Comparison of ENCODE assay signal across 8 cellular contexts in the genomic region with DNA sequence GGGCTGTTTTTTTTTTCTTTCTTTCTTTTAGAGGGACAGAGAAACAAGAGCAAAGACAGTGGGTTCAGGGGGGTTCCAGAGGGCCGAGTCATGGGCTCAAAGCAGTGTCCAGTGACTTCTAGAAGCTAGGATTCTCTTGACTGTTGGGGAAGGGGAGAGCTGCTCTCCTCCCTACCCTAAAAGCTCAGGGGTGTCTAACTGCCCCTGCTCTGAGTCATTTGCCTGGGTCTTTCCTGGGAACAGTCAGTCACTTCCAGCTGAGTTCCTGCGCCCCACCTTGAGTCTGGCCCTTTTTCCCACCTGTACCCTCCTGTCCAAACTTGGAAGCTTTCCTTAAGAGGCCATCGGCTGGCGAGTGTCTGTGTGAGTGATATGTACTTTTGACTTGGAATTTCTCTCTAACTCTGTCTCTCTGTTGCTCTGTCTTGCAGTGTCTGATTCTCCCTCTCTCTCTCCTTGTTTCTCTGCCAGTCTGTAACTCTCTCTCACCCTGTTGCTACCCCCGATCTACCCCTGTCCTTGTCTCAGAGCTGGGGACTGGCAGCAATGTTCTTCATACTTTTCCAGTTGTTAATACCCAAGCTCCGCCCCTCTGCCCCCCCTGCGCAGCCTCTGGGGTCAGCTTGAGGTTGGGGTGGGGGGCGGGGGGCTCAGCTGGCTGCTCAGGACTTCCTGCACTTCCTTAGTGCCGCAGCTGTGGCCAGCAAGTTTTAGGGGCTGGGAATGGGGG. TPM values are rescaled to one million over a fixed set of nuclear protein-coding genes. Genes with fewer than 3 reads are reported as not detected.
DNase-seq lines count a peak whose midpoint lies in the region; ATAC-seq, FAIRE-seq and TF ChIP-seq lines count a peak whose summit lies in the region.

No MANE protein-coding gene starts in this region.

- peaks cover 63% of the 10 kb centered on the region for H3K79me2 ChIP-seq in K562 (ENCODE audit: control insufficient read depth, insufficient read depth, low read length)

- H3K27ac ChIP-seq in K562 (ENCODE audit: extremely low read depth, low read depth, low read length) (peak overlapping the region; percentile 18; the same call in 1 of the 3 replicates), left lung (peak overlapping the region; percentile 72 to 94), suprapubic skin (peak overlapping the region; percentile 91)

- H3K4me1 ChIP-seq in K562 (replicated peaks in 1 of 2; ENCODE audit: control insufficient read depth in 2 of 2, insufficient read depth in 2 of 2, low read length in 2 of 2) (peaks cover 59 to 82% of the 10 kb centered on the region in 2 experiments), left lung (peaks cover 35 to 69% of the 10 kb centered on the region in 2 donors), suprapubic skin (peaks cover 87% of the 10 kb centered on the region)

- WGBS in K562 (ENCODE audit: insufficient coverage, low coverage, missing lambda C conversion rate): 13% methylated on average over 7 of the region's 9 CpGs
- 9% methylated on average over 9 of the region's 9 CpGs for WGBS in suprapubic skin

- ATAC-seq in K562 (no peak), left lung (no peak), GM18909 (IDR thresholded peaks at IDR 0.05; ENCODE audit: poor library complexity, unreplicated experiment) (no peak), GM21825 (IDR thresholded peaks at IDR 0.05; ENCODE audit: unreplicated experiment) (no peak), GM18517 (IDR thresholded peaks at IDR 0.05; ENCODE audit: unreplicated experiment) (no peak)

- H4K20me1 ChIP-seq in K562 (replicated peaks; ENCODE audit: control insufficient read depth, insufficient read depth, low read length): no peaks in the 10 kb centered on the region

- intact Hi-C loops in K562 (cut with micrococcal nuclease): loop anchor here (2.0 kb wide), 1 partner anchor 46 kb away; no protein-coding TSS in a partner anchor
- intact Hi-C loops in left lung (cut with DNase I): no loop called here

- TF ChIP-seq CTCF in K562 (IDR thresholded peaks at IDR 0.05 in 2 of 3, conservative IDR thresholded peaks at IDR 0.05 in 1 of 3; ENCODE audit: insufficient read depth in 2 of 3, low read depth in 1 of 3, low read length in 3 of 3) (no peak), left lung (IDR thresholded peaks at IDR 0.05) (no peak), suprapubic skin (IDR thresholded peaks at IDR 0.05) (no peak)

- H3K4me2 ChIP-seq in K562 (ENCODE audit: insufficient read depth, low read length): peak overlapping the region; percentile 91

- H3K4me3 ChIP-seq in K562: no peak overlapping the region; the same call in 1 of the 2 replicates
- H3K4me3 ChIP-seq in left lung: peak overlapping the region in 1 of 2 donors; percentile 91
- peak overlapping the region; percentile 74 for H3K4me3 ChIP-seq in suprapubic skin

- TF ChIP-seq POLR2A in K562 (conservative IDR thresholded peaks at IDR 0.05) (no peak), suprapubic skin (IDR thresholded peaks at IDR 0.05) (no peak)

- in situ Hi-C loops in K562 (cut with MboI): no loop called here

- H2AFZ ChIP-seq in K562 (ENCODE audit: low read depth, low read length): peak overlapping the region; percentile 36; the same call in 1 of the 2 replicates

- H3K9me1 ChIP-seq in K562 (ENCODE audit: control insufficient read depth, insufficient read depth, low read length): no peaks in the 10 kb centered on the region

- DNase-seq in NCI-H82 (lab: John Stamatoyannopoulos, UW) (peak; percentile 48), NCI-H82 treated with DMSO at 0.1 percent for 48 hours (lab: John Stamatoyannopoulos, UW; ENCODE audit: unreplicated experiment) (no peak), K562 (ENCODE audit: extremely low read depth in 1 of 4, low spot score in 3 of 4) (no peak), left lung (no peak), suprapubic skin (ENCODE audit: low spot score in 2 of 2) (no peak)

- TF ChIP-seq RAD21 in K562 (CRISPR knock-in tag; conservative IDR thresholded peaks at IDR 0.05 in 1 of 2, IDR thresholded peaks at IDR 0.05 in 1 of 2): no peak

- H3K36me3 ChIP-seq in K562 (ENCODE audit: control insufficient read depth, insufficient read depth, low read length) (no peaks in the 10 kb centered on the region; the same call in 2 of the 3 replicates), left lung (no peaks in the 10 kb centered on the region), suprapubic skin (no peaks in the 10 kb centered on the region)

- H3K9me3 ChIP-seq in K562 (replicated peaks; ENCODE audit: control insufficient read depth, insufficient read depth, low read depth, low read length): no peaks in the 10 kb centered on the region
- no peaks in the 10 kb centered on the region for H3K9me3 ChIP-seq in left lung
- H3K9me3 ChIP-seq in suprapubic skin: no peaks in the 10 kb centered on the region

- H3K27me3 ChIP-seq in K562 (ENCODE audit: control insufficient read depth in 2 of 2, insufficient read depth in 2 of 2, low read length in 2 of 2) (no peaks in the 10 kb centered on the region), left lung (no peaks in the 10 kb centered on the region), suprapubic skin (no peaks in the 10 kb centered on the region)

- CTCF ChIA-PET in K562 (lab: Yijun Ruan, JAX; ENCODE audit: low intra/inter-chr PET ratio): no interaction called here

- peak overlapping the region; percentile 46 to 84; a peak in 3 of 4 replicates for H3K9ac ChIP-seq in K562 (ENCODE audit: insufficient read depth in 1 of 2, low read depth in 2 of 2, low read length in 2 of 2)

- FAIRE-seq in K562 (lab: Jason Lieb, UNC): no peak

- TF ChIP-seq EP300 in K562 (IDR thresholded peaks at IDR 0.05; ENCODE audit: low read length): no peak
- TF ChIP-seq EP300 in suprapubic skin (IDR thresholded peaks at IDR 0.05): no peak

- POLR2A ChIA-PET in K562 (lab: Yijun Ruan, JAX): interaction anchor here (0.7 to 3.4 kb wide), 12 partner anchors 8 to 75 kb away, joined by 3 to 29 read pairs (median 6); a partner anchor contains a TSS

- BruUV-seq in K562 (replicated peaks; lab: Mats Ljungman, UMichigan): no TSS peak

RNA-seq across cellular contexts. Expression of a gene that starts 2.4 kb away (rescaled TPM):
- total RNA-seq in K562 (2011; cell fraction: chromatin; rRNA removed; ENCODE audit: low replicate concordance): 10.8 and 15.6 TPM in 2 replicates
- total RNA-seq in K562 (2011; cell fraction: nucleolus; rRNA removed): 7.5 and 8.0 TPM in 2 replicates
- total RNA-seq in K562 (2011; cell fraction: nucleoplasm; rRNA removed): 10.3 and 15.7 TPM in 2 replicates
- total RNA-seq in K562 (2014; rRNA removed): 13.8 and 18.9 TPM in 2 replicates
- total RNA-seq in K562 (2014; rRNA removed; fragmentation: Illumina TruSeq; extraction: Trizol): 7.5 and 9.1 TPM in 2 replicates
- total RNA-seq in K562 (2015; rRNA removed; fragmentation: Illumina TruSeq; extraction: Trizol): 12.2 and 13.2 TPM in 2 replicates
- 22.7 and 23.4 TPM in 2 replicates for total RNA-seq in K562 (2021)
- polyA plus RNA-seq in K562 (2011; rRNA removed): 8.3 and 9.3 TPM in 2 replicates
- polyA plus RNA-seq in K562 (2011; cell fraction: cytosol; rRNA removed): 7.8 and 12.5 TPM in 2 replicates
- polyA plus RNA-seq in K562 (2011; cell fraction: nucleus; rRNA removed): 7.3 and 15.8 TPM in 2 replicates
- polyA plus RNA-seq in K562 (2012): 20.0 TPM in 2 replicates
- polyA plus RNA-seq in K562 (2014; fragmentation: Illumina TruSeq; extraction: Trizol): 19.7 and 21.6 TPM in 2 replicates
- polyA plus RNA-seq in K562 (2014; fragmentation: Nextera tagmentation; extraction: Ambion mirVana): under 1 TPM; 0.34 to 0.50 TPM
- polyA plus RNA-seq in K562 (2014; rRNA removed): 12.7 and 13.8 TPM in 2 replicates
- 5.8 and 9.7 TPM in 2 replicates for polyA minus RNA-seq in K562 (2011; rRNA and poly(A)+ RNA removed)
- 6.3 and 7.9 TPM in 2 replicates for polyA minus RNA-seq in K562 (2011; cell fraction: cytosol; rRNA and poly(A)+ RNA removed)
- 2.3 and 2.6 TPM in 2 replicates for polyA minus RNA-seq in K562 (2011; cell fraction: nucleus; rRNA and poly(A)+ RNA removed)
- 10 to 100 TPM; 37.9 to 45.2 TPM for total RNA-seq in left lung
- total RNA-seq in suprapubic skin: 10 to 100 TPM; 32.6 to 69.9 (median 48.9) TPM

RNA-seq across cellular contexts. Expression of a gene that starts 11.0 kb away (rescaled TPM):
- total RNA-seq in K562 (2011; cell fraction: chromatin; rRNA removed; ENCODE audit: low replicate concordance): 361 and 745 TPM in 2 replicates
- total RNA-seq in K562 (2011; cell fraction: nucleolus; rRNA removed): 434 and 442 TPM in 2 replicates
- 293 and 327 TPM in 2 replicates for total RNA-seq in K562 (2011; cell fraction: nucleoplasm; rRNA removed)
- total RNA-seq in K562 (2014; rRNA removed) (40.0 and 50.2 TPM in 2 replicates), K562 (2014; rRNA removed; fragmentation: Illumina TruSeq; extraction: Trizol) (40.3 and 48.9 TPM in 2 replicates), K562 (2015; rRNA removed; fragmentation: Illumina TruSeq; extraction: Trizol) (48.2 and 53.5 TPM in 2 replicates), K562 (2021) (102 and 108 TPM in 2 replicates), left lung (10 to 100 TPM; 72.0 to 75.2 TPM), suprapubic skin (100 to 1,000 TPM in 1 of 4 donors, 10 to 100 TPM in 3; 67.4 to 198 (median 80.3) TPM)
- polyA plus RNA-seq in K562 (2011; rRNA removed) (76.3 and 110 TPM in 2 replicates), K562 (2014; fragmentation: Illumina TruSeq; extraction: Trizol) (117 and 129 TPM in 2 replicates), K562 (2014; fragmentation: Nextera tagmentation; extraction: Ambion mirVana) (1 to 10 TPM; 5.9 to 8.3 TPM), K562 (2014; rRNA removed) (73.3 and 74.8 TPM in 2 replicates)
- 70.1 and 113 TPM in 2 replicates for polyA plus RNA-seq in K562 (2011; cell fraction: cytosol; rRNA removed)
- 331 and 574 TPM in 2 replicates for polyA plus RNA-seq in K562 (2011; cell fraction: nucleus; rRNA removed)
- 97.7 and 114 TPM in 2 replicates for polyA plus RNA-seq in K562 (2012)
- polyA minus RNA-seq in K562 (2011; rRNA and poly(A)+ RNA removed): 79.0 and 96.5 TPM in 2 replicates
- 80.5 and 119 TPM in 2 replicates for polyA minus RNA-seq in K562 (2011; cell fraction: cytosol; rRNA and poly(A)+ RNA removed)
- polyA minus RNA-seq in K562 (2011; cell fraction: nucleus; rRNA and poly(A)+ RNA removed): 146 and 149 TPM in 2 replicates

RNA-seq across cellular contexts. Expression of a gene that starts 35.2 kb away (rescaled TPM):
- 2.3 and 7.8 TPM in 2 replicates for total RNA-seq in K562 (2011; cell fraction: chromatin; rRNA removed; ENCODE audit: low replicate concordance)
- 3.6 and 4.0 TPM in 2 replicates for total RNA-seq in K562 (2011; cell fraction: nucleolus; rRNA removed)
- 3.1 and 3.2 TPM in 2 replicates for total RNA-seq in K562 (2011; cell fraction: nucleoplasm; rRNA removed)
- total RNA-seq in K562 (2014; rRNA removed) (0.78 and 1.00 TPM in 2 replicates), K562 (2014; rRNA removed; fragmentation: Illumina TruSeq; extraction: Trizol) (0.32 and 0.47 TPM in 2 replicates), K562 (2015; rRNA removed; fragmentation: Illumina TruSeq; extraction: Trizol) (0.65 and 1.2 TPM in 2 replicates), K562 (2021) (6.6 and 7.7 TPM in 2 replicates), left lung (10 to 100 TPM in 1 of 2 donors, 1 to 10 TPM in 1; 6.5 to 11.4 TPM), suprapubic skin (100 to 1,000 TPM in 2 of 4 donors, 10 to 100 TPM in 2; 62.1 to 184 (median 96.0) TPM)
- polyA plus RNA-seq in K562 (2011; rRNA removed) (0.25 and 0.41 TPM in 2 replicates), K562 (2014; fragmentation: Illumina TruSeq; extraction: Trizol) (4.7 and 6.9 TPM in 2 replicates), K562 (2014; fragmentation: Nextera tagmentation; extraction: Ambion mirVana) (under 1 TPM; 0.27 TPM), K562 (2014; rRNA removed) (1.4 and 2.0 TPM in 2 replicates)
- polyA plus RNA-seq in K562 (2011; cell fraction: cytosol; rRNA removed): 0.21 and 0.89 TPM in 2 replicates
- polyA plus RNA-seq in K562 (2011; cell fraction: nucleus; rRNA removed): 1.3 and 5.0 TPM in 2 replicates
- 5.3 and 5.4 TPM in 2 replicates for polyA plus RNA-seq in K562 (2012)
- 0.42 and 0.63 TPM in 2 replicates for polyA minus RNA-seq in K562 (2011; rRNA and poly(A)+ RNA removed)
- polyA minus RNA-seq in K562 (2011; cell fraction: cytosol; rRNA and poly(A)+ RNA removed): 0.46 and 3.3 TPM in 2 replicates
- polyA minus RNA-seq in K562 (2011; cell fraction: nucleus; rRNA and poly(A)+ RNA removed): 2.2 and 2.6 TPM in 2 replicates

RNA-seq across cellular contexts. Expression of a gene that starts 50.0 kb away (rescaled TPM):
- total RNA-seq in K562 (2011; cell fraction: chromatin; rRNA removed; ENCODE audit: low replicate concordance): 0.23 TPM in 1 of 2 replicates, not detected in the other
- not detected in 2 replicates for total RNA-seq in K562 (2011; cell fraction: nucleolus; rRNA removed)
- total RNA-seq in K562 (2011; cell fraction: nucleoplasm; rRNA removed): not detected in 2 replicates
- total RNA-seq in K562 (2014; rRNA removed): not detected in 2 replicates
- not detected in 2 replicates for total RNA-seq in K562 (2014; rRNA removed; fragmentation: Illumina TruSeq; extraction: Trizol)
- not detected in 2 replicates for total RNA-seq in K562 (2015; rRNA removed; fragmentation: Illumina TruSeq; extraction: Trizol)
- total RNA-seq in K562 (2021): not detected in 2 replicates
- not detected in 2 replicates for polyA plus RNA-seq in K562 (2011; rRNA removed)
- polyA plus RNA-seq in K562 (2011; cell fraction: cytosol; rRNA removed): not detected in 2 replicates
- not detected in 2 replicates for polyA plus RNA-seq in K562 (2011; cell fraction: nucleus; rRNA removed)
- not detected in 2 replicates for polyA plus RNA-seq in K562 (2012)
- not detected in 2 replicates for polyA plus RNA-seq in K562 (2014; fragmentation: Illumina TruSeq; extraction: Trizol)
- polyA plus RNA-seq in K562 (2014; fragmentation: Nextera tagmentation; extraction: Ambion mirVana): not detected
- polyA plus RNA-seq in K562 (2014; rRNA removed): 0.19 TPM in 1 of 2 replicates, not detected in the other
- polyA minus RNA-seq in K562 (2011; rRNA and poly(A)+ RNA removed): not detected in 2 replicates
- polyA minus RNA-seq in K562 (2011; cell fraction: cytosol; rRNA and poly(A)+ RNA removed): not detected in 2 replicates
- polyA minus RNA-seq in K562 (2011; cell fraction: nucleus; rRNA and poly(A)+ RNA removed): not detected in 2 replicates
- total RNA-seq in left lung: 1 to 10 TPM in 1 of 2 donors, under 1 TPM in 1; 0.61 to 1.7 TPM
- total RNA-seq in suprapubic skin: 1 to 10 TPM in 1 of 4 donors, not detected in 3; 5.0 TPM

RNA-seq across cellular contexts. Expression of a gene that starts 56.6 kb away (rescaled TPM):
- total RNA-seq in K562 (2011; cell fraction: chromatin; rRNA removed; ENCODE audit: low replicate concordance): 152 and 243 TPM in 2 replicates
- 80.5 and 93.3 TPM in 2 replicates for total RNA-seq in K562 (2011; cell fraction: nucleolus; rRNA removed)
- total RNA-seq in K562 (2011; cell fraction: nucleoplasm; rRNA removed): 126 and 148 TPM in 2 replicates
- total RNA-seq in K562 (2014; rRNA removed): 51.7 and 52.4 TPM in 2 replicates
- total RNA-seq in K562 (2014; rRNA removed; fragmentation: Illumina TruSeq; extraction: Trizol): 61.9 and 64.9 TPM in 2 replicates
- 77.8 and 91.8 TPM in 2 replicates for total RNA-seq in K562 (2015; rRNA removed; fragmentation: Illumina TruSeq; extraction: Trizol)
- total RNA-seq in K562 (2021): 48.6 and 61.8 TPM in 2 replicates
- polyA plus RNA-seq in K562 (2011; rRNA removed): 48.0 and 66.7 TPM in 2 replicates
- 15.6 and 17.6 TPM in 2 replicates for polyA plus RNA-seq in K562 (2011; cell fraction: cytosol; rRNA removed)
- 122 and 128 TPM in 2 replicates for polyA plus RNA-seq in K562 (2011; cell fraction: nucleus; rRNA removed)
- polyA plus RNA-seq in K562 (2012): 40.1 and 52.3 TPM in 2 replicates
- polyA plus RNA-seq in K562 (2014; fragmentation: Illumina TruSeq; extraction: Trizol): 99.3 and 120 TPM in 2 replicates
- polyA plus RNA-seq in K562 (2014; fragmentation: Nextera tagmentation; extraction: Ambion mirVana): 10 to 100 TPM; 13.8 to 13.9 TPM
- polyA plus RNA-seq in K562 (2014; rRNA removed): 62.8 and 74.1 TPM in 2 replicates
- polyA minus RNA-seq in K562 (2011; rRNA and poly(A)+ RNA removed): 56.6 and 69.1 TPM in 2 replicates
- polyA minus RNA-seq in K562 (2011; cell fraction: cytosol; rRNA and poly(A)+ RNA removed): 16.1 and 30.2 TPM in 2 replicates
- polyA minus RNA-seq in K562 (2011; cell fraction: nucleus; rRNA and poly(A)+ RNA removed): 40.7 and 50.6 TPM in 2 replicates
- 100 to 1,000 TPM in 1 of 2 donors, 10 to 100 TPM in 1; 84.1 to 112 TPM for total RNA-seq in left lung
- 100 to 1,000 TPM in 1 of 4 donors, 10 to 100 TPM in 3; 69.3 to 166 (median 86.9) TPM for total RNA-seq in suprapubic skin

Comparison
In these comparisons a context has a peak if more than half of its experiments do, and no peak if none do; other contexts are left out.
1. H3K27ac ChIP-seq: peak in every context shown above with its lines; median percentile 91 in suprapubic skin; 83 in left lung; 18 in K562.
2. RNA of a gene that starts 35.2 kb away (total RNA-seq): 62.1 to 184 TPM in suprapubic skin; 6.5 to 11.4 TPM in left lung and 0.32 to 7.8 TPM in K562; every median in the first group is over 4 times any median in the second.